ENCODE assay signal across 1 cellular context in the genomic region with DNA sequence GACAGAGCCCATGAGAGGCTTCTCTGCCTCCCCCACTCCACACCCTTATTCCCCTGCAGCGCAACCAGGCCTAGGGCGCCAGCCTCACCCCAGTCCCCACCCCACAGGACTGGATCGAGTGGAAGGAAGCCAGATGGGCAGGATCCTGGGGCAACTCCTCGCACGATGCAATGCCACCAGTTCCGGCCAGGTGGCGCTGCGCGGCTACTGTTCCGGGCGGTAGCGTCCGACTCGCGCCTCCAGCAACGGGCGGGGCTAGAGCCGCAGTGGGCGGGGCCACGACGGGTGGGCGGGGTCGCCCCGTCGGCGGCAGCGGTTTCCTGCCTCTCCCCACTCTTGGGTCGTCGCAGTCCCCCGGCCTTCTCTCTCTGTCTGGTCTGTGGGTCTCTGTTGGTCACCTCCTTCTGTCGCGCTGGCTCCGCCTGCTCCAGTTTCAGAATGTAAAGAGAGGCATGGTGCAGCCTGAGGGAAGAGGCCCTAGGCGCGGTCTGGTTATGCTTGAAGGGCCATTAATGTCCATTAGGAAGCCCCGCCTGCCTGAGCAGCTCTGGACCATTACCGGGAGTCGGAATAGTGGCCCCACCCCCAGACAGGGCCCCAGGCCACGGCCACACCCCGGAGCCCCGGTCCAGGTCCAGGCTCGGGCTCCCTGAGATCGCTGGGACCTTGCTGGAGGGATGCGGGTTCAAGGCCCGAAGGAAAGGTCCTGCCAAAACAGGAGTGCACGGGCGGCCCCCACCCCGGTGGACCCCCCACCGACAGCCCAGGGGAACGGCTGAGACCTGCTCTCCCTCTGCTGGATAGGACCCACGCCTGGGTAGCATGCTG.
TF ChIP-seq lines count a peak whose summit lies in the region.

No MANE protein-coding gene starts in this region.

TF ChIP-seq in Ishikawa, 13 proteins besides CTCF, POLR2A, EP300 and RAD21 (continued from another document):
- TF ChIP-seq, protein P1, sequence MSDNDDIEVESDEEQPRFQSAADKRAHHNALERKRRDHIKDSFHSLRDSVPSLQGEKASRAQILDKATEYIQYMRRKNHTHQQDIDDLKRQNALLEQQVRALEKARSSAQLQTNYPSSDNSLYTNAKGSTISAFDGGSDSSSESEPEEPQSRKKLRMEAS (IDR thresholded peaks at IDR 0.05), result peak; percentile 52
- TF ChIP-seq FOXM1 (IDR thresholded peaks at IDR 0.05; ENCODE audit: borderline replicate concordance, low read depth) (no peak), YY1 (IDR thresholded peaks at IDR 0.05; ENCODE audit: low read depth) (0 out of 2 replicates have a peak, but pooled peaks have one; percentile 13), TEAD4 (IDR thresholded peaks at IDR 0.05) (peak; percentile 46), ZBTB7A (IDR thresholded peaks at IDR 0.05; ENCODE audit: low read depth) (peak; percentile 46)
